ENCODE assay signal across 9 cellular contexts in genomic region chr5:151773979-151774378, GRCh38. TPM values are rescaled to one million over a fixed set of nuclear protein-coding genes. Genes with fewer than 3 reads are reported as not detected.
DNase-seq lines count a peak whose midpoint lies in the region; ATAC-seq and TF ChIP-seq lines count a peak whose summit lies in the region.
"Had no signal": no experiment of that assay in that cellular context is flagged by ENCODE, and none has a peak within 500 bp of the region (broad histone marks: within the 10 kb centered on the region; RNA-seq: fewer than 3 reads in every experiment).

No MANE protein-coding gene starts in this region.

- BruUV-seq in mammary epithelial cell (replicated peaks; lab: Mats Ljungman, UMichigan), result no TSS peak

- H3K27ac ChIP-seq in HUES64 (ENCODE audit: low read depth, low read length) (no peak overlapping the region), mammary epithelial cell (ENCODE audit: insufficient read depth, low read depth, low read length) (peak overlapping the region; percentile 72)

- no peak overlapping the region for H2AFZ ChIP-seq in mammary epithelial cell (ENCODE audit: low read depth, low read length)

- H4K20me1 ChIP-seq in mammary epithelial cell (ENCODE audit: insufficient read depth, low read length), result peaks cover 41% of the 10 kb centered on the region

- CTCF ChIA-PET in AG04449 (lab: Yijun Ruan, JAX), result interaction anchor here (0.9 to 1.8 kb wide), 6 partner anchors 14 to 370 kb away, joined by 3 to 6 read pairs (median 4); no protein-coding TSS in a partner anchor
- CTCF ChIA-PET in mammary epithelial cell (lab: Charles Lee; ENCODE audit: low non-redundant PET), result no interaction called here

- TF ChIP-seq CTCF in AG04449 (IDR thresholded peaks at IDR 0.05; ENCODE audit: insufficient read depth, low read length, missing control alignments) (no peak), mammary epithelial cell (conservative IDR thresholded peaks at IDR 0.05 in 1 of 2, IDR thresholded peaks at IDR 0.05 in 1 of 2; ENCODE audit: extremely low read depth in 1 of 2, insufficient read depth in 1 of 2, low read depth in 1 of 2, low read length in 2 of 2) (no peak)

- no peak for ATAC-seq in GM19351 (IDR thresholded peaks at IDR 0.05; ENCODE audit: unreplicated experiment)

- H3K4me1 ChIP-seq in HUES64 (ENCODE audit: insufficient read depth, low read length) (peaks cover 46% of the 10 kb centered on the region), mammary epithelial cell (ENCODE audit: insufficient read depth, low read length) (peaks cover 26% of the 10 kb centered on the region), mononuclear cell (ENCODE audit: insufficient read depth, low read length) (peaks cover 51% of the 10 kb centered on the region)

- POLR2A ChIA-PET in AG04449 (lab: Yijun Ruan, JAX), result interaction anchor here (0.6 to 1.3 kb wide), 2 partner anchors 14 to 115 kb away, joined by 4 read pairs; no protein-coding TSS in a partner anchor

- H3K4me2 ChIP-seq in mammary epithelial cell (ENCODE audit: insufficient read depth, low read depth, low read length), result peak overlapping the region; percentile 97

- no peaks in the 10 kb centered on the region for H3K27me3 ChIP-seq in HUES64 (ENCODE audit: insufficient read depth, low read length)
- H3K27me3 ChIP-seq in mammary epithelial cell (ENCODE audit: insufficient read depth, low read length), result no peaks in the 10 kb centered on the region
- no peaks in the 10 kb centered on the region for H3K27me3 ChIP-seq in mononuclear cell (ENCODE audit: insufficient read depth, low read length)

- H3K9ac ChIP-seq in HUES64 (ENCODE audit: low read depth, low read length), result peak overlapping the region; percentile 94; the same call in 1 of the 2 replicates
- H3K9ac ChIP-seq in mammary epithelial cell (ENCODE audit: insufficient read depth, low read length), result peak overlapping the region; percentile 97

- in situ Hi-C loops in mammary epithelial cell (cut with MboI; ENCODE audit: low sequenced_read_pairs in 2 of 2), result no loop called here

- intact Hi-C loops in mammary epithelial cell (cut with micrococcal nuclease), result no loop called here

- peaks cover 78% of the 10 kb centered on the region for H3K79me2 ChIP-seq in mammary epithelial cell (ENCODE audit: insufficient read depth, low read length)

- DNase-seq in AG04449 (ENCODE audit: low read depth, low spot score), result no peak
- peak; percentile 13 for DNase-seq in mammary epithelial cell
- no peak for DNase-seq in kidney glomerular epithelial cell (lab: John Stamatoyannopoulos, UW)
- DNase-seq in amniotic stem cell (lab: John Stamatoyannopoulos, UW), result no peak
- DNase-seq in D341Med (ENCODE audit: low spot score), result no peak
- DNase-seq: hippocampal formation had no signal

- H3K4me3 ChIP-seq in AG04449 (ENCODE audit: low read depth, low read length) (peak overlapping the region; percentile 87), HUES64 (ENCODE audit: low read length) (peak overlapping the region; percentile 98), mammary epithelial cell (replicated peaks in 1 of 3; ENCODE audit: insufficient read depth in 1 of 3, low read depth in 2 of 3, low read length in 3 of 3) (peak overlapping the region; percentile 63 to 93 (median 80)), mononuclear cell (ENCODE audit: low read length) (peak overlapping the region; percentile 6)

- dilution Hi-C loops in mammary epithelial cell (cut with HindIII; ENCODE audit: low sequenced_read_pairs), result no loop called here

- WGBS in HUES64, result 24% methylated on average over 4 of the region's 4 CpGs
- WGBS in mammary epithelial cell (ENCODE audit: low coverage, missing lambda C conversion rate), result 0% methylated on average over 4 of the region's 4 CpGs

- H3K9me3 ChIP-seq in HUES64 (ENCODE audit: insufficient read depth, low read depth, low read length) (no peaks in the 10 kb centered on the region), mammary epithelial cell (replicated peaks; ENCODE audit: insufficient read depth, low read length) (no peaks in the 10 kb centered on the region), mononuclear cell (ENCODE audit: low read depth, low read length) (no peaks in the 10 kb centered on the region)

- H3K36me3 ChIP-seq in HUES64 (ENCODE audit: insufficient read depth, low read length) (peaks cover 41% of the 10 kb centered on the region), mammary epithelial cell (ENCODE audit: insufficient read depth, low read length) (peaks cover 6% of the 10 kb centered on the region)

RNA-seq across cellular contexts. Expression of gene G3BP1, which starts 2.2 kb away (rescaled TPM):
- polyA plus RNA-seq in HUES64 (2013, experiment 1 of 2), result 172 TPM
- polyA plus RNA-seq in HUES64 (2013, experiment 2 of 2), result 164 TPM
- total RNA-seq in mammary epithelial cell (100 to 1,000 TPM; 193 to 252 TPM), mononuclear cell (72.5 TPM)
- 82.5 TPM for polyA plus RNA-seq in mammary epithelial cell
- polyA minus RNA-seq in mammary epithelial cell, result 346 TPM

RNA-seq across cellular contexts. Expression of gene ATOX1, which starts 15.5 kb away (rescaled TPM):
- 64.3 TPM for polyA plus RNA-seq in HUES64 (2013, experiment 1 of 2)
- polyA plus RNA-seq in HUES64 (2013, experiment 2 of 2), result 83.1 TPM
- 10 to 100 TPM; 27.0 to 89.2 TPM for total RNA-seq in mammary epithelial cell
- polyA plus RNA-seq in mammary epithelial cell, result 310 TPM
- 53.9 TPM for polyA minus RNA-seq in mammary epithelial cell
- 18.1 TPM for total RNA-seq in mononuclear cell

Comparison
In these comparisons a context has a peak if more than half of its experiments do, and no peak if none do; other contexts are left out.
1. H3K4me3 ChIP-seq: peak in every context shown above with its lines; median percentile 98 in HUES64; 87 in AG04449; 80 in mammary epithelial cell; 6 in mononuclear cell.